In genomic region chr6:154733610-154734379, GRCh38 we compare ENCODE assay signal across 8 cellular contexts. TPM values are rescaled to one million over a fixed set of nuclear protein-coding genes. Genes with fewer than 3 reads are reported as not detected.
DNase-seq lines count a peak whose midpoint lies in the region; ATAC-seq and TF ChIP-seq lines count a peak whose summit lies in the region.

No MANE protein-coding gene starts in this region.

- no peak for TF ChIP-seq CTCF in NB4 (IDR thresholded peaks at IDR 0.05; ENCODE audit: low read depth, low read length)

- peak; percentile 75 for ATAC-seq in HG02571 (IDR thresholded peaks at IDR 0.05; ENCODE audit: unreplicated experiment)

- DNase-seq in GM04504 (ENCODE audit: low read depth) = peak; percentile 94
- peak; percentile 96 for DNase-seq in NB4 (ENCODE audit: low read depth)
- DNase-seq in SK-N-DZ (ENCODE audit: low spot score) = peak; percentile 96
- DNase-seq in activated naive CD4-positive, alpha-beta T cell treated with anti-CD3 and anti-CD28 coated beads, Interleukin-2, amount 50 U/mL, for 16 hours = peak; percentile 89
- DNase-seq in globus pallidus (ENCODE audit: low spot score) = peak; percentile 98
- peak; percentile 88 for DNase-seq in non-pigmented ciliary epithelial cell (ENCODE audit: low read depth)
- peak; percentile 93 for DNase-seq in superior temporal gyrus (ENCODE audit: extremely low spot score)

- TF ChIP-seq POLR2A in NB4 (IDR thresholded peaks at IDR 0.05; ENCODE audit: extremely low read depth, insufficient read length) = no peak

- peak overlapping the region; percentile 85 for H3K4me3 ChIP-seq in NB4 (ENCODE audit: low read depth, low read length)

RNA-seq across cellular contexts. Expression of gene SCAF8, which starts 0.6 kb away (rescaled TPM):
- polyA plus RNA-seq in SK-N-DZ (2014; cell fraction: cytosol; rRNA removed) = 24.4 and 25.8 TPM in 2 replicates
- 24.2 and 28.7 TPM in 2 replicates for polyA plus RNA-seq in SK-N-DZ (2014; cell fraction: nucleus; rRNA removed)

Comparison
In these comparisons a context has a peak if more than half of its experiments do, and no peak if none do; other contexts are left out.
1. Peak in every context shown above with its lines: DNase-seq, ATAC-seq and H3K4me3 ChIP-seq.